Comparison of ENCODE assay signal across 13 cellular contexts in genomic region chr16:80614908-80615696, GRCh38.
DNase-seq lines count a peak whose midpoint lies in the region; ATAC-seq and TF ChIP-seq lines count a peak whose summit lies in the region.
"Had no signal": no experiment of that assay in that cellular context is flagged by ENCODE, and none has a peak within 500 bp of the region (broad histone marks: within the 10 kb centered on the region; RNA-seq: fewer than 3 reads in every experiment).

No MANE protein-coding gene starts in this region.

- H2AFZ ChIP-seq in GM23248, result no peak overlapping the region

- no peak overlapping the region for H3K9ac ChIP-seq in GM23248

- no peaks in the 10 kb centered on the region for H4K20me1 ChIP-seq in GM23248 (ENCODE audit: insufficient read depth)

- no peaks in the 10 kb centered on the region for H3K79me2 ChIP-seq in GM23248 (ENCODE audit: insufficient read depth)

- H3K9me2 ChIP-seq in GM23248 (ENCODE audit: insufficient read depth), result no peaks in the 10 kb centered on the region

- in situ Hi-C loops in GM23248 (cut with MboI), result no loop called here

- H3K36me3 ChIP-seq in GM23248 (ENCODE audit: low read depth), result no peaks in the 10 kb centered on the region
- H3K36me3 ChIP-seq: right atrium auricular region, upper lobe of right lung had no signal

- no peak overlapping the region for H3K4me2 ChIP-seq in GM23248 (ENCODE audit: unreplicated experiment)

- H3K27me3 ChIP-seq in GM23248 (replicated peaks; ENCODE audit: insufficient read depth), result no peaks in the 10 kb centered on the region
- H3K27me3 ChIP-seq: right atrium auricular region, upper lobe of right lung had no signal

- H3K4me1 ChIP-seq in GM23248 (ENCODE audit: insufficient read depth), result no peaks in the 10 kb centered on the region
- H3K4me1 ChIP-seq: right atrium auricular region, upper lobe of right lung had no signal

- no peak overlapping the region for H3K27ac ChIP-seq in GM23248
- H3K27ac ChIP-seq: right atrium auricular region, upper lobe of right lung had no signal

- no peak for ATAC-seq in HG03521 (IDR thresholded peaks at IDR 0.05; ENCODE audit: unreplicated experiment)
- ATAC-seq in HG03354 (IDR thresholded peaks at IDR 0.05; ENCODE audit: poor library complexity, severe bottlenecking, unreplicated experiment), result no peak
- ATAC-seq: activated T-cell treated with anti-CD3 and anti-CD28 coated beads, Interleukin-2, amount 50 U/mL, for 72 hours had no signal

- peak; percentile 17 for TF ChIP-seq CTCF in fibroblast of pulmonary artery (IDR thresholded peaks at IDR 0.05; ENCODE audit: low read length, missing control alignments)

- H3F3A ChIP-seq in GM23248 (ENCODE audit: insufficient read depth), result no peaks in the 10 kb centered on the region

- WGBS in GM23248 (ENCODE audit: low coverage in 1 of 2, low lambda C conversion rate in 2 of 2, missing lambda C conversion rate in 2 of 2), 2 experiments, result 70 to 73% methylated on average over 12 of the region's 12 CpGs

- peak; percentile 86 for DNase-seq in GM23248
- DNase-seq in SW 1271 (lab: John Stamatoyannopoulos, UW), result peak; percentile 51 to 72
- peak; percentile 84 for DNase-seq in fibroblast of pulmonary artery (ENCODE audit: low read depth)
- DNase-seq in skeletal muscle cell (ENCODE audit: low read depth), result peak; percentile 83
- DNase-seq in NCI-H2081 (lab: John Stamatoyannopoulos, UW), result no peak
- DNase-seq: activated B cell treated with CpG ODN at 0.5 μM for 24 hours; activated T-cell treated with anti-CD3 and anti-CD28 coated beads, Interleukin-2, amount 50 U/mL, for 72 hours; DND-41; NCI-H187; upper lobe of right lung had no signal

- H3K9me3 ChIP-seq in GM23248 (ENCODE audit: low read depth), result no peaks in the 10 kb centered on the region
- H3K9me3 ChIP-seq: right atrium auricular region, upper lobe of right lung had no signal

- H3K4me3 ChIP-seq in GM23248 (no peak overlapping the region), fibroblast of pulmonary artery (replicated peaks; ENCODE audit: low read depth, low read length) (no peak overlapping the region), skeletal muscle cell (ENCODE audit: low read depth, low read length) (no peak overlapping the region)
- H3K4me3 ChIP-seq: right atrium auricular region, upper lobe of right lung had no signal

Comparison
In these comparisons a context has a peak if more than half of its experiments do, and no peak if none do; other contexts are left out.
1. DNase-seq: peak in GM23248 (single experiment), SW 1271 (2 of 2), fibroblast of pulmonary artery (single experiment) and skeletal muscle cell (single experiment); none in NCI-H2081 (0 of 2).